1 cellular context compared by ENCODE assay signal in genomic region chr4:114417214-114417613, GRCh38.
TF ChIP-seq lines count a peak whose summit lies in the region.

No MANE protein-coding gene starts in this region.

TF ChIP-seq in SK-N-SH, 30 proteins besides CTCF, POLR2A, EP300 and RAD21 (continued from another document):
- no peak for TF ChIP-seq MAX (IDR thresholded peaks at IDR 0.05; ENCODE audit: low read depth)
- no peak for TF ChIP-seq GABPA (IDR thresholded peaks at IDR 0.05; ENCODE audit: low read depth)
- TF ChIP-seq TCF12 (IDR thresholded peaks at IDR 0.05): no peak
- TF ChIP-seq FOXJ3 (CRISPR knock-in tag; IDR thresholded peaks at IDR 0.05): no peak
- no peak for TF ChIP-seq USF1 (IDR thresholded peaks at IDR 0.05; ENCODE audit: borderline replicate concordance, low read depth)
- no peak for TF ChIP-seq SIN3A (IDR thresholded peaks at IDR 0.05; ENCODE audit: borderline replicate concordance, low read depth, low read length)
- no peak for TF ChIP-seq RFX5 (IDR thresholded peaks at IDR 0.05; ENCODE audit: low read length)
- TF ChIP-seq TAF1 (IDR thresholded peaks at IDR 0.05; ENCODE audit: borderline replicate concordance, low read depth, low read length): no peak
- TF ChIP-seq POLR2AphosphoS5 (IDR thresholded peaks at IDR 0.05; ENCODE audit: low read depth, low read length): no peak
- no peak for TF ChIP-seq RXRA (IDR thresholded peaks at IDR 0.05; ENCODE audit: borderline replicate concordance, low read depth)
- TF ChIP-seq REST (IDR thresholded peaks at IDR 0.05; ENCODE audit: low read depth, low read length): no peak
